8 cellular contexts compared by ENCODE assay signal in genomic region chr2:137865954-137866540, GRCh38.
DNase-seq lines count a peak whose midpoint lies in the region; ATAC-seq and TF ChIP-seq lines count a peak whose summit lies in the region.

No MANE protein-coding gene starts in this region.

- H3K27ac ChIP-seq in HL-60 (replicated peaks) (no peak overlapping the region), OCI-LY3 (ENCODE audit: low read length) (no peak overlapping the region), vagina (no peak overlapping the region)

- TF ChIP-seq POLR2A in vagina (IDR thresholded peaks at IDR 0.05) = no peak

- H3K79me2 ChIP-seq in OCI-LY3 (ENCODE audit: low read length) = no peaks in the 10 kb centered on the region

- no peaks in the 10 kb centered on the region for H3K36me3 ChIP-seq in OCI-LY3 (replicated peaks; ENCODE audit: low read depth, low read length)
- H3K36me3 ChIP-seq in vagina = no peaks in the 10 kb centered on the region

- peak; percentile 11 for DNase-seq in DMS53 treated with DMSO at 0.1 percent for 48 hours (lab: John Stamatoyannopoulos, UW; ENCODE audit: unreplicated experiment)
- DNase-seq in HL-60 (ENCODE audit: low read depth in 1 of 2, low spot score in 1 of 2) = peak in 1 of 2 experiments; percentile 48
- peak; percentile 10 for DNase-seq in activated gamma-delta T cell treated with anti-CD3 and anti-CD28 coated beads, Interleukin-2, amount 50 U/mL, for 16 hours (ENCODE audit: low read depth)
- DNase-seq in hippocampal formation (lab: John Stamatoyannopoulos, UW) = peak; percentile 10
- DNase-seq in stimulated activated CD4-positive, alpha-beta T cell treated with anti-CD3 and anti-CD28 coated beads, Interleukin-2, amount 100 ng/mL, for 24 hours = peak; percentile 58 to 64
- no peak for DNase-seq in vagina (ENCODE audit: extremely low spot score in 2 of 2)

- H4K20me1 ChIP-seq in OCI-LY3 (ENCODE audit: insufficient read depth, low read length) = no peaks in the 10 kb centered on the region

- TF ChIP-seq CTCF in HL-60 (IDR thresholded peaks at IDR 0.05; ENCODE audit: insufficient read depth, low read length) (peak; percentile 62), OCI-LY3 (IDR thresholded peaks at IDR 0.05; ENCODE audit: low read depth, low read length) (peak; percentile 70), vagina (IDR thresholded peaks at IDR 0.05) (no peak)

- intact Hi-C loops in vagina (cut with DNase I) = no loop called here

- no peak overlapping the region for H3K4me3 ChIP-seq in HL-60 (replicated peaks; ENCODE audit: insufficient read depth, low read length)
- H3K4me3 ChIP-seq in OCI-LY3 (ENCODE audit: low read length) = no peak overlapping the region
- no peak overlapping the region for H3K4me3 ChIP-seq in vagina

- H3K4me1 ChIP-seq in OCI-LY3 (ENCODE audit: low read length) = peaks cover 17% of the 10 kb centered on the region
- H3K4me1 ChIP-seq in vagina = no peaks in the 10 kb centered on the region

- H3K27me3 ChIP-seq in HL-60 (ENCODE audit: insufficient read depth, poor library complexity, severe bottlenecking) (no peaks in the 10 kb centered on the region), OCI-LY3 (ENCODE audit: low read depth, low read length) (peaks cover 10% of the 10 kb centered on the region), vagina (no peaks in the 10 kb centered on the region)

- no peaks in the 10 kb centered on the region for H3K9me3 ChIP-seq in OCI-LY3 (ENCODE audit: insufficient read depth, low read length)
- H3K9me3 ChIP-seq in vagina = no peaks in the 10 kb centered on the region

- no peak overlapping the region for H3K9ac ChIP-seq in OCI-LY3 (ENCODE audit: low read length)

- no peak overlapping the region for H2AFZ ChIP-seq in OCI-LY3 (ENCODE audit: low read depth, low read length)

- peak; percentile 51 for ATAC-seq in GM19452 (IDR thresholded peaks at IDR 0.05; ENCODE audit: unreplicated experiment)

- no peak overlapping the region for H3K4me2 ChIP-seq in OCI-LY3 (ENCODE audit: low read length)

Comparison
In these comparisons a context has a peak if more than half of its experiments do, and no peak if none do; other contexts are left out.
1. DNase-seq: peak in DMS53 treated with DMSO at 0.1 percent for 48 hours (single experiment), activated gamma-delta T cell treated with anti-CD3 and anti-CD28 coated beads, Interleukin-2, amount 50 U/mL, for 16 hours (single experiment), hippocampal formation (2 of 2) and stimulated activated CD4-positive, alpha-beta T cell treated with anti-CD3 and anti-CD28 coated beads, Interleukin-2, amount 100 ng/mL, for 24 hours (2 of 2); none in vagina (0 of 2).
2. CTCF ChIP-seq: peak in HL-60 (single experiment) and OCI-LY3 (single experiment); none in vagina (0 of 3).